ENCODE assay signal across 2 cellular contexts in the genomic region with DNA sequence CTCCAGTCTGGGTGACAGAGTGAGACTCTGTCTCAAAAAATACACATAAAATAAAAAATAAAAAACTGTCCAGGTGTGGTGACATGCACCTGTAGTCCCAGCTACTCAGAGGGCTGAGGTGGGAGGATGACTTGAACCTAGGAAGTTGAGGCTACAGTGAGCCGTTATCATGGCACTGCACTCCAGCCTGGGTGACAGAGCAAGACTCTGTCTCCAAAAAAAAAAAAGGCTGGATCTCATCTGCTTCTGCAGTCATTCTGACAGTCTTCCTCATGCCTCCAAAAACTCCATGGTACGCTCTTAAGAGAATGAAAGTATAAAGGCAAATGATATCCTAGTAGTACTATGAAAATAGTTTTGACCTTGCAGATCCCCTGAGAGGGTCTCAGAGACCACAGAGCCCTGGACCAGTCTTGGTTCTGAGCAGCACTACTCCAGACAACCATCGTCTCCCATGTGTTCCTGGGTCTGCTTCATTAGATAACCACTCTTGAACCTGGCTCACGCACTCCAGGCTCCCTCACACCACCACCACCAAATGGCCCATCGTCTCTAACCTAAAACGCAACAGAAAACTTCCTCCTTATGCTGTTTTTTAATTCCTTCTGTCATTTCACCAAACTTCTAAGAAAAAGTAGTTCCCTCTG.
TF ChIP-seq lines count a peak whose summit lies in the region.

No MANE protein-coding gene starts in this region.

TF ChIP-seq in HepG2, 621 proteins besides CTCF, POLR2A, EP300 and RAD21 (continued from another document):
- TF ChIP-seq, protein P1, sequence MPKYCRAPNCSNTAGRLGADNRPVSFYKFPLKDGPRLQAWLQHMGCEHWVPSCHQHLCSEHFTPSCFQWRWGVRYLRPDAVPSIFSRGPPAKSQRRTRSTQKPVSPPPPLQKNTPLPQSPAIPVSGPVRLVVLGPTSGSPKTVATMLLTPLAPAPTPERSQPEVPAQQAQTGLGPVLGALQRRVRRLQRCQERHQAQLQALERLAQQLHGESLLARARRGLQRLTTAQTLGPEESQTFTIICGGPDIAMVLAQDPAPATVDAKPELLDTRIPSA (CRISPR knock-in tag; IDR thresholded peaks at IDR 0.05; ENCODE audit: borderline replicate concordance): no peak
- TF ChIP-seq NCOA1 (CRISPR knock-in tag; IDR thresholded peaks at IDR 0.05): no peak
- no peak for TF ChIP-seq ZNF44 (CRISPR knock-in tag; IDR thresholded peaks at IDR 0.05)
- TF ChIP-seq, protein P2, sequence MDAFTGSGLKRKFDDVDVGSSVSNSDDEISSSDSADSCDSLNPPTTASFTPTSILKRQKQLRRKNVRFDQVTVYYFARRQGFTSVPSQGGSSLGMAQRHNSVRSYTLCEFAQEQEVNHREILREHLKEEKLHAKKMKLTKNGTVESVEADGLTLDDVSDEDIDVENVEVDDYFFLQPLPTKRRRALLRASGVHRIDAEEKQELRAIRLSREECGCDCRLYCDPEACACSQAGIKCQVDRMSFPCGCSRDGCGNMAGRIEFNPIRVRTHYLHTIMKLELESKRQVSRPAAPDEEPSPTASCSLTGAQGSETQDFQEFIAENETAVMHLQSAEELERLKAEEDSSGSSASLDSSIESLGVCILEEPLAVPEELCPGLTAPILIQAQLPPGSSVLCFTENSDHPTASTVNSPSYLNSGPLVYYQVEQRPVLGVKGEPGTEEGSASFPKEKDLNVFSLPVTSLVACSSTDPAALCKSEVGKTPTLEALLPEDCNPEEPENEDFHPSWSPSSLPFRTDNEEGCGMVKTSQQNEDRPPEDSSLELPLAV (CRISPR knock-in tag; conservative IDR thresholded peaks at IDR 0.05; ENCODE audit: low read depth): no peak

TF ChIP-seq in WTC11, 78 proteins besides CTCF, POLR2A, EP300 and RAD21 (continued from another document):
- TF ChIP-seq TEAD4 (CRISPR knock-in tag; IDR thresholded peaks at IDR 0.05) (no peak), ATF1 (CRISPR knock-in tag; IDR thresholded peaks at IDR 0.05) (no peak), FOXK1 (CRISPR knock-in tag; IDR thresholded peaks at IDR 0.05) (no peak), TP53 (CRISPR knock-in tag; IDR thresholded peaks at IDR 0.05) (no peak), NFATC4 (CRISPR knock-in tag; IDR thresholded peaks at IDR 0.05) (no peak), GTF2I (CRISPR knock-in tag; conservative IDR thresholded peaks at IDR 0.05) (no peak), KAT7 (CRISPR knock-in tag; IDR thresholded peaks at IDR 0.05; ENCODE audit: borderline replicate concordance) (no peak), TEAD1 (CRISPR knock-in tag; IDR thresholded peaks at IDR 0.05) (no peak), RELA (CRISPR knock-in tag; IDR thresholded peaks at IDR 0.05; ENCODE audit: borderline replicate concordance) (no peak)
- TF ChIP-seq, protein P3, sequence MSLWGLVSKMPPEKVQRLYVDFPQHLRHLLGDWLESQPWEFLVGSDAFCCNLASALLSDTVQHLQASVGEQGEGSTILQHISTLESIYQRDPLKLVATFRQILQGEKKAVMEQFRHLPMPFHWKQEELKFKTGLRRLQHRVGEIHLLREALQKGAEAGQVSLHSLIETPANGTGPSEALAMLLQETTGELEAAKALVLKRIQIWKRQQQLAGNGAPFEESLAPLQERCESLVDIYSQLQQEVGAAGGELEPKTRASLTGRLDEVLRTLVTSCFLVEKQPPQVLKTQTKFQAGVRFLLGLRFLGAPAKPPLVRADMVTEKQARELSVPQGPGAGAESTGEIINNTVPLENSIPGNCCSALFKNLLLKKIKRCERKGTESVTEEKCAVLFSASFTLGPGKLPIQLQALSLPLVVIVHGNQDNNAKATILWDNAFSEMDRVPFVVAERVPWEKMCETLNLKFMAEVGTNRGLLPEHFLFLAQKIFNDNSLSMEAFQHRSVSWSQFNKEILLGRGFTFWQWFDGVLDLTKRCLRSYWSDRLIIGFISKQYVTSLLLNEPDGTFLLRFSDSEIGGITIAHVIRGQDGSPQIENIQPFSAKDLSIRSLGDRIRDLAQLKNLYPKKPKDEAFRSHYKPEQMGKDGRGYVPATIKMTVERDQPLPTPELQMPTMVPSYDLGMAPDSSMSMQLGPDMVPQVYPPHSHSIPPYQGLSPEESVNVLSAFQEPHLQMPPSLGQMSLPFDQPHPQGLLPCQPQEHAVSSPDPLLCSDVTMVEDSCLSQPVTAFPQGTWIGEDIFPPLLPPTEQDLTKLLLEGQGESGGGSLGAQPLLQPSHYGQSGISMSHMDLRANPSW (CRISPR knock-in tag; conservative IDR thresholded peaks at IDR 0.05; ENCODE audit: low read depth): no peak
- TF ChIP-seq, protein P4, sequence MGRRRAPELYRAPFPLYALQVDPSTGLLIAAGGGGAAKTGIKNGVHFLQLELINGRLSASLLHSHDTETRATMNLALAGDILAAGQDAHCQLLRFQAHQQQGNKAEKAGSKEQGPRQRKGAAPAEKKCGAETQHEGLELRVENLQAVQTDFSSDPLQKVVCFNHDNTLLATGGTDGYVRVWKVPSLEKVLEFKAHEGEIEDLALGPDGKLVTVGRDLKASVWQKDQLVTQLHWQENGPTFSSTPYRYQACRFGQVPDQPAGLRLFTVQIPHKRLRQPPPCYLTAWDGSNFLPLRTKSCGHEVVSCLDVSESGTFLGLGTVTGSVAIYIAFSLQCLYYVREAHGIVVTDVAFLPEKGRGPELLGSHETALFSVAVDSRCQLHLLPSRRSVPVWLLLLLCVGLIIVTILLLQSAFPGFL (CRISPR knock-in tag; IDR thresholded peaks at IDR 0.05; ENCODE audit: borderline replicate concordance): no peak
- TF ChIP-seq, protein P5, sequence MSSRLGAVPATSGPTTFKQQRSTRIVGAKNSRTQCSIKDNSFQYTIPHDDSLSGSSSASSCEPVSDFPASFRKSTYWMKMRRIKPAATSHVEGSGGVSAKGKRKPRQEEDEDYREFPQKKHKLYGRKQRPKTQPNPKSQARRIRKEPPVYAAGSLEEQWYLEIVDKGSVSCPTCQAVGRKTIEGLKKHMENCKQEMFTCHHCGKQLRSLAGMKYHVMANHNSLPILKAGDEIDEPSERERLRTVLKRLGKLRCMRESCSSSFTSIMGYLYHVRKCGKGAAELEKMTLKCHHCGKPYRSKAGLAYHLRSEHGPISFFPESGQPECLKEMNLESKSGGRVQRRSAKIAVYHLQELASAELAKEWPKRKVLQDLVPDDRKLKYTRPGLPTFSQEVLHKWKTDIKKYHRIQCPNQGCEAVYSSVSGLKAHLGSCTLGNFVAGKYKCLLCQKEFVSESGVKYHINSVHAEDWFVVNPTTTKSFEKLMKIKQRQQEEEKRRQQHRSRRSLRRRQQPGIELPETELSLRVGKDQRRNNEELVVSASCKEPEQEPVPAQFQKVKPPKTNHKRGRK (CRISPR knock-in tag; IDR thresholded peaks at IDR 0.05; ENCODE audit: borderline replicate concordance): no peak
- TF ChIP-seq, protein P6, sequence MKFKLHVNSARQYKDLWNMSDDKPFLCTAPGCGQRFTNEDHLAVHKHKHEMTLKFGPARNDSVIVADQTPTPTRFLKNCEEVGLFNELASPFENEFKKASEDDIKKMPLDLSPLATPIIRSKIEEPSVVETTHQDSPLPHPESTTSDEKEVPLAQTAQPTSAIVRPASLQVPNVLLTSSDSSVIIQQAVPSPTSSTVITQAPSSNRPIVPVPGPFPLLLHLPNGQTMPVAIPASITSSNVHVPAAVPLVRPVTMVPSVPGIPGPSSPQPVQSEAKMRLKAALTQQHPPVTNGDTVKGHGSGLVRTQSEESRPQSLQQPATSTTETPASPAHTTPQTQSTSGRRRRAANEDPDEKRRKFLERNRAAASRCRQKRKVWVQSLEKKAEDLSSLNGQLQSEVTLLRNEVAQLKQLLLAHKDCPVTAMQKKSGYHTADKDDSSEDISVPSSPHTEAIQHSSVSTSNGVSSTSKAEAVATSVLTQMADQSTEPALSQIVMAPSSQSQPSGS (CRISPR knock-in tag; IDR thresholded peaks at IDR 0.05; ENCODE audit: borderline replicate concordance, low read depth): no peak
- TF ChIP-seq, protein P7, sequence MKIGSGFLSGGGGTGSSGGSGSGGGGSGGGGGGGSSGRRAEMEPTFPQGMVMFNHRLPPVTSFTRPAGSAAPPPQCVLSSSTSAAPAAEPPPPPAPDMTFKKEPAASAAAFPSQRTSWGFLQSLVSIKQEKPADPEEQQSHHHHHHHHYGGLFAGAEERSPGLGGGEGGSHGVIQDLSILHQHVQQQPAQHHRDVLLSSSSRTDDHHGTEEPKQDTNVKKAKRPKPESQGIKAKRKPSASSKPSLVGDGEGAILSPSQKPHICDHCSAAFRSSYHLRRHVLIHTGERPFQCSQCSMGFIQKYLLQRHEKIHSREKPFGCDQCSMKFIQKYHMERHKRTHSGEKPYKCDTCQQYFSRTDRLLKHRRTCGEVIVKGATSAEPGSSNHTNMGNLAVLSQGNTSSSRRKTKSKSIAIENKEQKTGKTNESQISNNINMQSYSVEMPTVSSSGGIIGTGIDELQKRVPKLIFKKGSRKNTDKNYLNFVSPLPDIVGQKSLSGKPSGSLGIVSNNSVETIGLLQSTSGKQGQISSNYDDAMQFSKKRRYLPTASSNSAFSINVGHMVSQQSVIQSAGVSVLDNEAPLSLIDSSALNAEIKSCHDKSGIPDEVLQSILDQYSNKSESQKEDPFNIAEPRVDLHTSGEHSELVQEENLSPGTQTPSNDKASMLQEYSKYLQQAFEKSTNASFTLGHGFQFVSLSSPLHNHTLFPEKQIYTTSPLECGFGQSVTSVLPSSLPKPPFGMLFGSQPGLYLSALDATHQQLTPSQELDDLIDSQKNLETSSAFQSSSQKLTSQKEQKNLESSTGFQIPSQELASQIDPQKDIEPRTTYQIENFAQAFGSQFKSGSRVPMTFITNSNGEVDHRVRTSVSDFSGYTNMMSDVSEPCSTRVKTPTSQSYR (CRISPR knock-in tag; IDR thresholded peaks at IDR 0.05): no peak
- TF ChIP-seq, protein P8, sequence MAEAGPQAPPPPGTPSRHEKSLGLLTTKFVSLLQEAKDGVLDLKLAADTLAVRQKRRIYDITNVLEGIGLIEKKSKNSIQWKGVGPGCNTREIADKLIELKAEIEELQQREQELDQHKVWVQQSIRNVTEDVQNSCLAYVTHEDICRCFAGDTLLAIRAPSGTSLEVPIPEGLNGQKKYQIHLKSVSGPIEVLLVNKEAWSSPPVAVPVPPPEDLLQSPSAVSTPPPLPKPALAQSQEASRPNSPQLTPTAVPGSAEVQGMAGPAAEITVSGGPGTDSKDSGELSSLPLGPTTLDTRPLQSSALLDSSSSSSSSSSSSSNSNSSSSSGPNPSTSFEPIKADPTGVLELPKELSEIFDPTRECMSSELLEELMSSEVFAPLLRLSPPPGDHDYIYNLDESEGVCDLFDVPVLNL (CRISPR knock-in tag; IDR thresholded peaks at IDR 0.05; ENCODE audit: borderline replicate concordance, low read depth): no peak
